In genomic region chr18:55265916-55266488, GRCh38 we compare ENCODE assay signal across 12 cellular contexts.
DNase-seq lines count a peak whose midpoint lies in the region; ATAC-seq and TF ChIP-seq lines count a peak whose summit lies in the region.
"Had no signal": no experiment of that assay in that cellular context is flagged by ENCODE, and none has a peak within 500 bp of the region (broad histone marks: within the 10 kb centered on the region; RNA-seq: fewer than 3 reads in every experiment).

No MANE protein-coding gene starts in this region.

- no peaks in the 10 kb centered on the region for H3K79me2 ChIP-seq in GM23338 (replicated peaks; ENCODE audit: insufficient read depth)

- no peak for TF ChIP-seq CTCF in GM23338 (conservative IDR thresholded peaks at IDR 0.05; ENCODE audit: low read depth in 2 of 2)
- no peak for TF ChIP-seq CTCF in glutamatergic neuron (IDR thresholded peaks at IDR 0.05; ENCODE audit: partially characterized antibody, unreplicated experiment)

- H3K36me3 ChIP-seq in GM23338 (ENCODE audit: insufficient read depth), result no peaks in the 10 kb centered on the region; the same call in 1 of the 2 replicates

- H3K36me3 Mint-ChIP-seq in GM23338 (ENCODE audit: low read depth), result peaks cover 46% of the 10 kb centered on the region
- peaks cover 5% of the 10 kb centered on the region for H3K36me3 Mint-ChIP-seq in glutamatergic neuron (ENCODE audit: unreplicated experiment)

- ATAC-seq in GM18511 (IDR thresholded peaks at IDR 0.05; ENCODE audit: unreplicated experiment) (peak; percentile 50), GM23338 (peak; percentile 31; the same call in 1 of the 3 replicates)

- H3K4me2 ChIP-seq in GM23338, result peak overlapping the region; percentile 19; the same call in 1 of the 2 replicates

- 0 out of 2 replicates have a peak overlapping the region, but pooled peaks have one; percentile 70 for H3K27ac ChIP-seq in GM23338 (ENCODE audit: low read depth)
- H3K27ac ChIP-seq: HL-60, thoracic aorta had no signal

- DNase-seq in GM23338 (ENCODE audit: low spot score) (no peak), LHCN-M2 (ENCODE audit: low read depth) (peak; percentile 29), glutamatergic neuron (no peak), DMS79 treated with DMSO at 0.1 percent for 48 hours (lab: John Stamatoyannopoulos, UW) (no peak), HPDE6-E6E7 (ENCODE audit: extremely low spot score) (no peak), H4 (ENCODE audit: low spot score) (no peak), NCI-H1092 treated with DMSO at 0.1 percent for 48 hours (lab: John Stamatoyannopoulos, UW) (no peak)
- DNase-seq: activated naive CD4-positive, alpha-beta T cell treated with Interleukin-2 at 50 U/mL for 16 hours; SHP77 treated with DMSO at 0.1 percent for 48 hours had no signal

- H3K4me3 Mint-ChIP-seq in GM23338 (no peak overlapping the region), glutamatergic neuron (ENCODE audit: unreplicated experiment) (no peak overlapping the region)

- H3K4me1 Mint-ChIP-seq in GM23338, result peaks cover 49% of the 10 kb centered on the region
- H3K4me1 Mint-ChIP-seq in glutamatergic neuron (ENCODE audit: low read depth, unreplicated experiment), result peaks cover 23% of the 10 kb centered on the region

- no peaks in the 10 kb centered on the region for H3K27me3 ChIP-seq in GM23338 (ENCODE audit: insufficient read depth)

- H3K4me3 ChIP-seq in GM23338, result no peak overlapping the region
- H3K4me3 ChIP-seq: thoracic aorta had no signal

- no peak overlapping the region for H2AFZ ChIP-seq in GM23338

- no peaks in the 10 kb centered on the region for H3K9me3 Mint-ChIP-seq in GM23338
- no peaks in the 10 kb centered on the region for H3K9me3 Mint-ChIP-seq in glutamatergic neuron (ENCODE audit: unreplicated experiment)

- no peaks in the 10 kb centered on the region for H3F3A ChIP-seq in GM23338 (replicated peaks; ENCODE audit: low read depth)

- peaks cover 5% of the 10 kb centered on the region for H3K27me3 Mint-ChIP-seq in GM23338 (ENCODE audit: insufficient read depth, low read depth, poor library complexity)
- no peaks in the 10 kb centered on the region for H3K27me3 Mint-ChIP-seq in glutamatergic neuron (ENCODE audit: unreplicated experiment)

- H3K27ac Mint-ChIP-seq in GM23338, result no peak overlapping the region
- H3K27ac Mint-ChIP-seq in glutamatergic neuron (ENCODE audit: unreplicated experiment), result peak overlapping the region; percentile 4

- no peaks in the 10 kb centered on the region for H4K20me1 ChIP-seq in GM23338 (replicated peaks; ENCODE audit: insufficient read depth)

- peaks cover 36% of the 10 kb centered on the region for H3K4me1 ChIP-seq in GM23338 (ENCODE audit: insufficient read depth)

- H3K9me2 ChIP-seq in GM23338 (ENCODE audit: insufficient read depth), result peaks cover 12% of the 10 kb centered on the region

TF ChIP-seq in GM23338, 12 proteins besides CTCF, POLR2A, EP300 and RAD21 (continues in another document):
- TF ChIP-seq STAT1 (IDR thresholded peaks at IDR 0.05; ENCODE audit: unreplicated experiment), result no peak
- TF ChIP-seq EZH2phosphoT487 (IDR thresholded peaks at IDR 0.05; ENCODE audit: unreplicated experiment), result no peak
- no peak for TF ChIP-seq CREB1 (CRISPR knock-in tag; IDR thresholded peaks at IDR 0.05; ENCODE audit: low read depth)
- TF ChIP-seq JUNB (IDR thresholded peaks at IDR 0.05; ENCODE audit: unreplicated experiment), result no peak
- no peak for TF ChIP-seq ZNF114 (CRISPR knock-in tag; IDR thresholded peaks at IDR 0.05)
- no peak for TF ChIP-seq POLR2AphosphoS5 (IDR thresholded peaks at IDR 0.05; ENCODE audit: low read depth)
- TF ChIP-seq ETS1 (IDR thresholded peaks at IDR 0.05), result no peak
- no peak for TF ChIP-seq REST (IDR thresholded peaks at IDR 0.05; ENCODE audit: unreplicated experiment)
- no peak for TF ChIP-seq ZNF331 (CRISPR knock-in tag; IDR thresholded peaks at IDR 0.05; ENCODE audit: low read depth)
- TF ChIP-seq NANOG (IDR thresholded peaks at IDR 0.05; ENCODE audit: borderline replicate concordance), result no peak
- TF ChIP-seq EZH2 (IDR thresholded peaks at IDR 0.05; ENCODE audit: low read depth, unreplicated experiment), result no peak
